Comparison of ENCODE assay signal across 11 cellular contexts in genomic region chr18:48829443-48830149, GRCh38.
DNase-seq lines count a peak whose midpoint lies in the region; FAIRE-seq and TF ChIP-seq lines count a peak whose summit lies in the region.
"Had no signal": no experiment of that assay in that cellular context is flagged by ENCODE, and none has a peak within 500 bp of the region (broad histone marks: within the 10 kb centered on the region; RNA-seq: fewer than 3 reads in every experiment).

No MANE protein-coding gene starts in this region.

- no peaks in the 10 kb centered on the region for H3K36me3 ChIP-seq in right atrium auricular region
- no peaks in the 10 kb centered on the region for H3K36me3 ChIP-seq in sigmoid colon
- no peaks in the 10 kb centered on the region for H3K36me3 ChIP-seq in SJCRH30
- no peaks in the 10 kb centered on the region for H3K36me3 ChIP-seq in OCI-LY7 (ENCODE audit: insufficient read depth, low read length)

- peaks cover 96% of the 10 kb centered on the region for H3K4me1 Mint-ChIP-seq in HFFc6 (ENCODE audit: low read depth)

- no peaks in the 10 kb centered on the region for H3K27me3 ChIP-seq in right atrium auricular region
- no peaks in the 10 kb centered on the region for H3K27me3 ChIP-seq in sigmoid colon
- no peaks in the 10 kb centered on the region for H3K27me3 ChIP-seq in SJCRH30
- H3K27me3 ChIP-seq: esophagus squamous epithelium had no signal

- peak overlapping the region; percentile 40 to 79 for H3K27ac ChIP-seq in right atrium auricular region
- H3K27ac ChIP-seq in sigmoid colon, result peak overlapping the region in 1 of 4 donors; percentile 77
- no peak overlapping the region for H3K27ac ChIP-seq in SJCRH30
- H3K27ac ChIP-seq in OCI-LY7 (ENCODE audit: low read depth, low read length, poor library complexity, severe bottlenecking), result no peak overlapping the region

- no peak overlapping the region for H3K4me3 Mint-ChIP-seq in HFFc6
- H3K4me3 Mint-ChIP-seq: activated CD4-positive, alpha-beta T cell treated with anti-CD3 and anti-CD28 coated beads, Interleukin-2, amount 10 ng/mL, durations not matched to agents 7 days and 5 days; stimulated activated naive CD8-positive, alpha-beta T cell treated with anti-CD3 and anti-CD28 coated beads, Interleukin-15, amount 100 ng/mL, for 72 hours had no signal

- TF ChIP-seq EP300 in sigmoid colon (IDR thresholded peaks at IDR 0.05), result no peak

- H3K27ac Mint-ChIP-seq in HFFc6, result peak overlapping the region; percentile 99
- H3K27ac Mint-ChIP-seq: activated CD4-positive, alpha-beta T cell treated with anti-CD3 and anti-CD28 coated beads, Interleukin-2, amount 10 ng/mL, durations not matched to agents 7 days and 5 days; stimulated activated naive CD8-positive, alpha-beta T cell treated with anti-CD3 and anti-CD28 coated beads, Interleukin-15, amount 100 ng/mL, for 72 hours had no signal

- H3K4me1 ChIP-seq in right atrium auricular region (peaks cover 0 to 86% of the 10 kb centered on the region in 2 donors), sigmoid colon (peaks cover 0 to 63% (median 35%) of the 10 kb centered on the region in 4 donors), SJCRH30 (peaks cover 21% of the 10 kb centered on the region), OCI-LY7 (ENCODE audit: insufficient read depth, low read length, poor library complexity, severe bottlenecking) (peaks cover 49% of the 10 kb centered on the region)

- H3K4me2 ChIP-seq in OCI-LY7 (ENCODE audit: low read length), result no peak overlapping the region

- no peak overlapping the region for H2AFZ ChIP-seq in OCI-LY7 (ENCODE audit: low read length)

- no peak overlapping the region for H3K4me3 ChIP-seq in right atrium auricular region
- no peak overlapping the region for H3K4me3 ChIP-seq in sigmoid colon
- no peak overlapping the region for H3K4me3 ChIP-seq in SJCRH30
- no peak overlapping the region for H3K4me3 ChIP-seq in OCI-LY7 (ENCODE audit: low read depth, low read length, poor library complexity, severe bottlenecking)
- H3K4me3 ChIP-seq: esophagus squamous epithelium had no signal

- no peak for TF ChIP-seq POLR2A in sigmoid colon (IDR thresholded peaks at IDR 0.05)

- no peaks in the 10 kb centered on the region for H3K9me3 ChIP-seq in right atrium auricular region
- H3K9me3 ChIP-seq in sigmoid colon, result no peaks in the 10 kb centered on the region
- H3K9me3 ChIP-seq in SJCRH30 (replicated peaks), result no peaks in the 10 kb centered on the region
- no peaks in the 10 kb centered on the region for H3K9me3 ChIP-seq in OCI-LY7 (ENCODE audit: low read length)
- H3K9me3 ChIP-seq: esophagus squamous epithelium had no signal

- no peaks in the 10 kb centered on the region for H3K9me3 Mint-ChIP-seq in HFFc6
- H3K9me3 Mint-ChIP-seq: activated CD4-positive, alpha-beta T cell treated with anti-CD3 and anti-CD28 coated beads, Interleukin-2, amount 10 ng/mL, durations not matched to agents 7 days and 5 days; stimulated activated naive CD8-positive, alpha-beta T cell treated with anti-CD3 and anti-CD28 coated beads, Interleukin-15, amount 100 ng/mL, for 72 hours had no signal

- no TSS peak for BruUV-seq in OCI-LY7 (replicated peaks; lab: Mats Ljungman, UMichigan)

- no peak for FAIRE-seq in GM19239 (lab: Jason Lieb, UNC)

- peaks cover 33% of the 10 kb centered on the region for H3K36me3 Mint-ChIP-seq in HFFc6 (ENCODE audit: low read depth)

- H3K27me3 Mint-ChIP-seq in HFFc6 (ENCODE audit: insufficient read depth), result peaks cover 21% of the 10 kb centered on the region
- H3K27me3 Mint-ChIP-seq: stimulated activated naive CD8-positive, alpha-beta T cell treated with anti-CD3 and anti-CD28 coated beads, Interleukin-15, amount 100 ng/mL, for 72 hours had no signal

- no peaks in the 10 kb centered on the region for H3K79me2 ChIP-seq in OCI-LY7 (ENCODE audit: insufficient read depth, low read depth, low read length)

- no peaks in the 10 kb centered on the region for H3K9me2 ChIP-seq in OCI-LY7 (ENCODE audit: insufficient read depth, low read length)

- H4K20me1 ChIP-seq in OCI-LY7 (ENCODE audit: insufficient read depth, low read length), result no peaks in the 10 kb centered on the region

- no peak for TF ChIP-seq CTCF in HFFc6 (IDR thresholded peaks at IDR 0.05)
- no peak for TF ChIP-seq CTCF in right atrium auricular region (IDR thresholded peaks at IDR 0.05)
- no peak for TF ChIP-seq CTCF in sigmoid colon (IDR thresholded peaks at IDR 0.05)
- TF ChIP-seq CTCF in OCI-LY7 (conservative IDR thresholded peaks at IDR 0.05; ENCODE audit: low read length), result no peak

- WGBS in sigmoid colon, 2 donors, result 90 to 93% methylated on average over 13 of the region's 13 CpGs

- POLR2A ChIA-PET in OCI-LY7 (lab: Charles Lee), result no interaction called here

- DNase-seq in HFFc6 (no peak), SK-N-DZ (ENCODE audit: low spot score) (peak; percentile 45), right atrium auricular region (ENCODE audit: low spot score) (peak; percentile 72), sigmoid colon (peak; percentile 61), SJCRH30 (no peak), GM19239 (ENCODE audit: insufficient read length, low spot score) (no peak), OCI-LY7 (ENCODE audit: low spot score) (no peak)
- DNase-seq: activated CD4-positive, alpha-beta T cell treated with anti-CD3 and anti-CD28 coated beads, Interleukin-2, amount 10 ng/mL, durations not matched to agents 7 days and 5 days; esophagus squamous epithelium; MV-4-11 had no signal

- CTCF ChIA-PET in OCI-LY7 (lab: Charles Lee; ENCODE audit: unreplicated experiment), result no interaction called here

- intact Hi-C loops in sigmoid colon (cut with DNase I) (loop anchor here (5.0 kb wide), 2 partner anchors 52 to 123 kb away; partner anchors contain the start of gene SMAD7), OCI-LY7 (cut with micrococcal nuclease; ENCODE audit: unreplicated experiment) (loop anchor here (5.0 kb wide), 1 partner anchor 42 kb away; no protein-coding TSS in a partner anchor)

Comparison
In these comparisons a context has a peak if more than half of its experiments do, and no peak if none do; other contexts are left out.
1. DNase-seq: peak in SK-N-DZ (single experiment), right atrium auricular region (single experiment) and sigmoid colon (single experiment); none in HFFc6 (single experiment), SJCRH30 (0 of 2), GM19239 (single experiment) and OCI-LY7 (single experiment).
2. H3K27ac ChIP-seq: peak in right atrium auricular region (2 of 2); none in SJCRH30 (single experiment) and OCI-LY7 (single experiment).